Comparison of ENCODE assay signal across 13 cellular contexts in genomic region chr11:117979481-117980211, GRCh38. TPM values are rescaled to one million over a fixed set of nuclear protein-coding genes. Genes with fewer than 3 reads are reported as not detected.
DNase-seq lines count a peak whose midpoint lies in the region; ATAC-seq and TF ChIP-seq lines count a peak whose summit lies in the region.
"Had no signal": no experiment of that assay in that cellular context is flagged by ENCODE, and none has a peak within 500 bp of the region (broad histone marks: within the 10 kb centered on the region; RNA-seq: fewer than 3 reads in every experiment).

No MANE protein-coding gene starts in this region.

- no peaks in the 10 kb centered on the region for H3K9me3 Mint-ChIP-seq in stimulated activated naive CD8-positive, alpha-beta T cell treated with anti-CD3 and anti-CD28 coated beads, Interleukin-15, amount 100 ng/mL, for 72 hours

- peak overlapping the region; percentile 1 to 58 for H3K4me3 Mint-ChIP-seq in stimulated activated naive CD8-positive, alpha-beta T cell treated with anti-CD3 and anti-CD28 coated beads, Interleukin-15, amount 100 ng/mL, for 72 hours

- no peak for TF ChIP-seq CTCF in esophagus muscularis mucosa (IDR thresholded peaks at IDR 0.05)

- TF ChIP-seq POLR2A in esophagus muscularis mucosa (IDR thresholded peaks at IDR 0.05; ENCODE audit: low read depth), result no peak

- no peaks in the 10 kb centered on the region for H3K27me3 Mint-ChIP-seq in stimulated activated naive CD8-positive, alpha-beta T cell treated with anti-CD3 and anti-CD28 coated beads, Interleukin-15, amount 100 ng/mL, for 72 hours

- H3K27ac ChIP-seq in esophagus muscularis mucosa (replicated peaks in 1 of 4) (peak overlapping the region in 1 of 4 donors; percentile 43), SJCRH30 (no peak overlapping the region)
- H3K27ac ChIP-seq: hepatocyte, SK-N-MC had no signal

- intact Hi-C loops in esophagus muscularis mucosa (cut with DNase I), result no loop called here

- peak; percentile 65 to 71 for ATAC-seq in activated CD4-positive, CD25-positive, alpha-beta regulatory T cell treated with anti-CD3 and anti-CD28 coated beads, Interleukin-2, amount 50 U/mL, for 24 hours
- peak; percentile 68 for ATAC-seq in HG03378 (IDR thresholded peaks at IDR 0.05; ENCODE audit: unreplicated experiment)
- peak; percentile 71 for ATAC-seq in stimulated activated naive CD8-positive, alpha-beta T cell treated with anti-CD3 and anti-CD28 coated beads, Interleukin-15, amount 100 ng/mL, for 72 hours
- ATAC-seq in HG02840 (IDR thresholded peaks at IDR 0.05; ENCODE audit: low FRiP score, unreplicated experiment), result no peak
- no peak for ATAC-seq in HG02970 (IDR thresholded peaks at IDR 0.05; ENCODE audit: low FRiP score, unreplicated experiment)

- H3K36me3 ChIP-seq in esophagus muscularis mucosa (no peaks in the 10 kb centered on the region), SJCRH30 (no peaks in the 10 kb centered on the region)
- H3K36me3 ChIP-seq: ascending aorta, thoracic aorta had no signal

- no peak overlapping the region for H3K4me3 ChIP-seq in esophagus muscularis mucosa
- H3K4me3 ChIP-seq in SJCRH30, result no peak overlapping the region
- H3K4me3 ChIP-seq: ascending aorta, hepatocyte, SK-N-MC, thoracic aorta had no signal

- H3K4me1 ChIP-seq in esophagus muscularis mucosa (peaks cover 0 to 10% (median 0%) of the 10 kb centered on the region in 4 donors), SJCRH30 (no peaks in the 10 kb centered on the region)
- H3K4me1 ChIP-seq: ascending aorta had no signal

- no peaks in the 10 kb centered on the region for H3K9me3 ChIP-seq in esophagus muscularis mucosa
- H3K9me3 ChIP-seq in SJCRH30 (replicated peaks), result no peaks in the 10 kb centered on the region
- H3K9me3 ChIP-seq: ascending aorta, thoracic aorta had no signal

- peak overlapping the region in 1 of 2 donors; percentile 88 for H3K27ac Mint-ChIP-seq in stimulated activated naive CD8-positive, alpha-beta T cell treated with anti-CD3 and anti-CD28 coated beads, Interleukin-15, amount 100 ng/mL, for 72 hours

- peaks cover 89% of the 10 kb centered on the region for H3K4me1 Mint-ChIP-seq in stimulated activated naive CD8-positive, alpha-beta T cell treated with anti-CD3 and anti-CD28 coated beads, Interleukin-15, amount 100 ng/mL, for 72 hours

- DNase-seq in activated CD4-positive, CD25-positive, alpha-beta regulatory T cell (lab: John Stamatoyannopoulos, UW), result no peak
- DNase-seq in esophagus muscularis mucosa (ENCODE audit: extremely low spot score) (peak; percentile 91), SJCRH30 (no peak)
- DNase-seq in stimulated activated naive CD8-positive, alpha-beta T cell treated with anti-CD3 and anti-CD28 coated beads, Interleukin-15, amount 100 ng/mL, for 72 hours, result no peak

- no peak for TF ChIP-seq EP300 in esophagus muscularis mucosa (IDR thresholded peaks at IDR 0.05)

- WGBS in esophagus muscularis mucosa, result 64% methylated on average over 7 of the region's 7 CpGs

- peaks cover 0 to 19% (median 2%) of the 10 kb centered on the region in 4 donors for H3K27me3 ChIP-seq in esophagus muscularis mucosa
- H3K27me3 ChIP-seq in SJCRH30, result no peaks in the 10 kb centered on the region
- H3K27me3 ChIP-seq: ascending aorta had no signal

RNA-seq across cellular contexts. Expression of gene IL10RA, which starts 6.5 kb away (rescaled TPM):
- 10 to 100 TPM; 14.3 to 34.9 (median 20.9) TPM for total RNA-seq in esophagus muscularis mucosa
- total RNA-seq in SJCRH30 (2014; rRNA removed; shearing (Covaris generic)), result not detected in 2 replicates

RNA-seq across cellular contexts. Expression of gene TMPRSS13, which starts 50.4 kb away (rescaled TPM):
- not detected for total RNA-seq in esophagus muscularis mucosa
- total RNA-seq in SJCRH30 (2014; rRNA removed; shearing (Covaris generic)), result not detected in 2 replicates
- total RNA-seq: ascending aorta, renal cortical epithelial cell had no signal

Comparison
In these comparisons a context has a peak if more than half of its experiments do, and no peak if none do; other contexts are left out.
1. ATAC-seq: peak in activated CD4-positive, CD25-positive, alpha-beta regulatory T cell treated with anti-CD3 and anti-CD28 coated beads, Interleukin-2, amount 50 U/mL, for 24 hours (2 of 2), HG03378 (single experiment) and stimulated activated naive CD8-positive, alpha-beta T cell treated with anti-CD3 and anti-CD28 coated beads, Interleukin-15, amount 100 ng/mL, for 72 hours (single experiment); none in HG02840 (single experiment) and HG02970 (single experiment).
2. RNA of gene IL10RA, which starts 6.5 kb away (total RNA-seq): 14.3 to 34.9 TPM in esophagus muscularis mucosa; not detected in SJCRH30; every median in the first group is over 10 times any median in the second.